In the genomic region with DNA sequence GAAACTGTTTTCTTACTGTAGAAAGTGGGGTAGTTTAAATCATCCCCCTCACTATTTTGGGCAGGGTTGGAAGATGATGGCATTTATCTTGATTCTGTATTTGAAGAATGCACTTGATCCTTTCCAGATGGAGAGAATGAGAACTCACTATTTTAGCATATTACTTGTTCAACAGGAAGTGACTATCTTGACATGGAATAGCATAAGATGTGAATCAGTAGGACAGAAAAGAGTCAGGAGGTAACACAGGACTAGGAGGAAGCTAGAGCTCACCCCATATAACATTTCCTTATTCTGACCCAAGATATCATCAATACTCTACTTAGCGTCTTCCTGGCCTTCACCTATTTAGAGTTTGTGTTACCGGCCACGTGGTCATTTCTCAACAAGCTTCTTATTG, we compare ENCODE assay signal across 29 cellular contexts.
DNase-seq lines count a peak whose midpoint lies in the region; ATAC-seq and TF ChIP-seq lines count a peak whose summit lies in the region.
"Had no signal": no experiment of that assay in that cellular context is flagged by ENCODE, and none has a peak within 500 bp of the region (broad histone marks: within the 10 kb centered on the region; RNA-seq: fewer than 3 reads in every experiment).

No MANE protein-coding gene starts in this region.

- no peak overlapping the region for H3K4me2 ChIP-seq in mammary epithelial cell (ENCODE audit: insufficient read depth, low read depth, low read length)

- no peak overlapping the region for H3K4me3 ChIP-seq in AG04449 (ENCODE audit: low read depth, low read length)
- no peak overlapping the region for H3K4me3 ChIP-seq in esophagus squamous epithelium
- H3K4me3 ChIP-seq in mammary epithelial cell (replicated peaks in 1 of 3; ENCODE audit: insufficient read depth in 1 of 3, low read depth in 2 of 3, low read length in 3 of 3): no peak overlapping the region
- H3K4me3 ChIP-seq: BLaER1 treated with 17β-estradiol and CSF1 and Interleukin-3, amounts not matched to agents 10 nM and 100 nM; breast epithelium; GM12878; left lung; stomach; tibial artery had no signal

- no TSS peak for BruUV-seq in mammary epithelial cell (replicated peaks; lab: Mats Ljungman, UMichigan)

- H3K4me1 ChIP-seq in esophagus squamous epithelium (no peaks in the 10 kb centered on the region), mammary epithelial cell (ENCODE audit: insufficient read depth, low read length) (no peaks in the 10 kb centered on the region)
- H3K4me1 ChIP-seq: breast epithelium, left lung, stomach had no signal

- DNase-seq in AG04449 (ENCODE audit: low read depth, low spot score) (peak; percentile 41), GM04504 (ENCODE audit: low read depth) (peak; percentile 60), fibroblast of peridontal ligament (ENCODE audit: extremely low read depth) (peak; percentile 62), UCSD-AML1 (lab: John Stamatoyannopoulos, UW; ENCODE audit: unreplicated experiment) (no peak), esophagus squamous epithelium (lab: John Stamatoyannopoulos, UW) (no peak), mammary epithelial cell (no peak)
- DNase-seq: 8988T; activated CD4-positive, alpha-beta T cell treated with anti-CD3 and anti-CD28 coated beads, Interleukin-2, amount 50 U/mL, for 4 hours; activated CD4-positive, CD25-positive, alpha-beta regulatory T cell; activated naive CD4-positive, alpha-beta T cell treated with Interleukin-2 at 50 U/mL for 16 hours; activated T-cell treated with anti-CD3 and anti-CD28 coated beads, Interleukin-2, amount 50 U/mL, for 72 hours; COR-L47; effector memory CD4-positive, alpha-beta T cell; hypothalamus; left lung; naive thymus-derived CD4-positive, alpha-beta T cell; NCI-H1092; NCI-H1694 treated with DMSO at 0.1 percent for 48 hours; NCI-H69; SIG-M5; small intestine; stimulated activated CD4-positive, alpha-beta T cell treated with anti-CD3 and anti-CD28 coated beads, Interleukin-1b, Interleukin-23, amount 100 ng/mL, for 48 hours; stomach; tibial artery had no signal

- intact Hi-C loops in esophagus squamous epithelium (cut with DNase I) (no loop called here), mammary epithelial cell (cut with micrococcal nuclease) (no loop called here)

- POLR2A ChIA-PET in AG04449 (lab: Yijun Ruan, JAX): no interaction called here

- H3K9me3 ChIP-seq in esophagus squamous epithelium: no peaks in the 10 kb centered on the region
- H3K9me3 ChIP-seq in mammary epithelial cell (replicated peaks; ENCODE audit: insufficient read depth, low read length): no peaks in the 10 kb centered on the region
- H3K9me3 ChIP-seq: BLaER1 treated with 17β-estradiol and CSF1 and Interleukin-3, amounts not matched to agents 10 nM and 100 nM; breast epithelium; left lung; stomach; tibial artery had no signal

- in situ Hi-C loops in mammary epithelial cell (cut with MboI; ENCODE audit: low sequenced_read_pairs in 2 of 2): no loop called here

- no peaks in the 10 kb centered on the region for H3K79me2 ChIP-seq in mammary epithelial cell (ENCODE audit: insufficient read depth, low read length)

- TF ChIP-seq POLR2A in esophagus squamous epithelium (IDR thresholded peaks at IDR 0.05): no peak

- ATAC-seq in SK-N-SH treated with all-trans-retinoic acid at 6 μM for 48 hours (peak; percentile 87), HG03108 (IDR thresholded peaks at IDR 0.05; ENCODE audit: unreplicated experiment) (no peak)
- ATAC-seq: activated T-cell treated with anti-CD3 and anti-CD28 coated beads, Interleukin-2, amount 50 U/mL, for 72 hours; GM12878; left lung; naive thymus-derived CD4-positive, alpha-beta T cell had no signal

- H3K27ac ChIP-seq in esophagus squamous epithelium: no peak overlapping the region
- H3K27ac ChIP-seq in mammary epithelial cell (ENCODE audit: insufficient read depth, low read depth, low read length): no peak overlapping the region
- H3K27ac ChIP-seq: breast epithelium, left lung, stomach, tibial artery had no signal

- dilution Hi-C loops in mammary epithelial cell (cut with HindIII; ENCODE audit: low sequenced_read_pairs): no loop called here

- no peaks in the 10 kb centered on the region for H3K27me3 ChIP-seq in esophagus squamous epithelium
- no peaks in the 10 kb centered on the region for H3K27me3 ChIP-seq in mammary epithelial cell (ENCODE audit: insufficient read depth, low read length)
- H3K27me3 ChIP-seq: BLaER1 treated with 17β-estradiol and CSF1 and Interleukin-3, amounts not matched to agents 10 nM and 100 nM; breast epithelium; left lung; stomach; tibial artery had no signal

- no peak overlapping the region for H3K9ac ChIP-seq in mammary epithelial cell (ENCODE audit: insufficient read depth, low read length)
- H3K9ac ChIP-seq: BLaER1 treated with 17β-estradiol and CSF1 and Interleukin-3, amounts not matched to agents 10 nM and 100 nM had no signal

- no peaks in the 10 kb centered on the region for H3K36me3 ChIP-seq in esophagus squamous epithelium
- no peaks in the 10 kb centered on the region for H3K36me3 ChIP-seq in mammary epithelial cell (ENCODE audit: insufficient read depth, low read length)
- H3K36me3 ChIP-seq: BLaER1 treated with 17β-estradiol and CSF1 and Interleukin-3, amounts not matched to agents 10 nM and 100 nM; breast epithelium; left lung; stomach; tibial artery had no signal

- TF ChIP-seq CTCF in AG04449 (IDR thresholded peaks at IDR 0.05; ENCODE audit: insufficient read depth, low read length, missing control alignments): no peak
- TF ChIP-seq CTCF in esophagus squamous epithelium (IDR thresholded peaks at IDR 0.05): no peak
- TF ChIP-seq CTCF in mammary epithelial cell (conservative IDR thresholded peaks at IDR 0.05 in 1 of 2, IDR thresholded peaks at IDR 0.05 in 1 of 2; ENCODE audit: extremely low read depth in 1 of 2, insufficient read depth in 1 of 2, low read depth in 1 of 2, low read length in 2 of 2): no peak

- H2AFZ ChIP-seq in mammary epithelial cell (ENCODE audit: low read depth, low read length): no peak overlapping the region

- WGBS in esophagus squamous epithelium, 2 donors: 83 to 93% methylated on average over 3 of the region's 3 CpGs
- WGBS in mammary epithelial cell (ENCODE audit: low coverage, missing lambda C conversion rate): 90% methylated on average over 3 of the region's 3 CpGs

- CTCF ChIA-PET in AG04449 (lab: Yijun Ruan, JAX): interaction anchor here (0.8 to 2.1 kb wide), 4 partner anchors 22 to 64 kb away, joined by 3 to 6 read pairs (median 4); no protein-coding TSS in a partner anchor
- CTCF ChIA-PET in mammary epithelial cell (lab: Charles Lee; ENCODE audit: low non-redundant PET): no interaction called here

- no peaks in the 10 kb centered on the region for H4K20me1 ChIP-seq in mammary epithelial cell (ENCODE audit: insufficient read depth, low read length)
- H4K20me1 ChIP-seq: BLaER1 treated with 17β-estradiol and CSF1 and Interleukin-3, amounts not matched to agents 10 nM and 100 nM had no signal

TF ChIP-seq in SK-N-SH treated with all-trans-retinoic acid at 6 μM for 48 hours, 23 proteins besides CTCF, POLR2A, EP300 and RAD21 (continues in another document):
- no peak for TF ChIP-seq TOX (CRISPR knock-in tag; IDR thresholded peaks at IDR 0.05; ENCODE audit: borderline replicate concordance)
- TF ChIP-seq, protein P1, sequence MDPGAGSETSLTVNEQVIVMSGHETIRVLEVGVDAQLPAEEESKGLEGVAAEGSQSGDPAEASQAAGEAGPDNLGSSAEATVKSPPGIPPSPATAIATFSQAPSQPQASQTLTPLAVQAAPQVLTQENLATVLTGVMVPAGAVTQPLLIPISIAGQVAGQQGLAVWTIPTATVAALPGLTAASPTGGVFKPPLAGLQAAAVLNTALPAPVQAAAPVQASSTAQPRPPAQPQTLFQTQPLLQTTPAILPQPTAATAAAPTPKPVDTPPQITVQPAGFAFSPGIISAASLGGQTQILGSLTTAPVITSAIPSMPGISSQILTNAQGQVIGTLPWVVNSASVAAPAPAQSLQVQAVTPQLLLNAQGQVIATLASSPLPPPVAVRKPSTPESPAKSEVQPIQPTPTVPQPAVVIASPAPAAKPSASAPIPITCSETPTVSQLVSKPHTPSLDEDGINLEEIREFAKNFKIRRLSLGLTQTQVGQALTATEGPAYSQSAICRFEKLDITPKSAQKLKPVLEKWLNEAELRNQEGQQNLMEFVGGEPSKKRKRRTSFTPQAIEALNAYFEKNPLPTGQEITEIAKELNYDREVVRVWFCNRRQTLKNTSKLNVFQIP (CRISPR knock-in tag; IDR thresholded peaks at IDR 0.05; ENCODE audit: borderline replicate concordance, low read depth): no peak
- TF ChIP-seq TCF4 (CRISPR knock-in tag; IDR thresholded peaks at IDR 0.05; ENCODE audit: borderline replicate concordance): no peak
- TF ChIP-seq, protein P2, sequence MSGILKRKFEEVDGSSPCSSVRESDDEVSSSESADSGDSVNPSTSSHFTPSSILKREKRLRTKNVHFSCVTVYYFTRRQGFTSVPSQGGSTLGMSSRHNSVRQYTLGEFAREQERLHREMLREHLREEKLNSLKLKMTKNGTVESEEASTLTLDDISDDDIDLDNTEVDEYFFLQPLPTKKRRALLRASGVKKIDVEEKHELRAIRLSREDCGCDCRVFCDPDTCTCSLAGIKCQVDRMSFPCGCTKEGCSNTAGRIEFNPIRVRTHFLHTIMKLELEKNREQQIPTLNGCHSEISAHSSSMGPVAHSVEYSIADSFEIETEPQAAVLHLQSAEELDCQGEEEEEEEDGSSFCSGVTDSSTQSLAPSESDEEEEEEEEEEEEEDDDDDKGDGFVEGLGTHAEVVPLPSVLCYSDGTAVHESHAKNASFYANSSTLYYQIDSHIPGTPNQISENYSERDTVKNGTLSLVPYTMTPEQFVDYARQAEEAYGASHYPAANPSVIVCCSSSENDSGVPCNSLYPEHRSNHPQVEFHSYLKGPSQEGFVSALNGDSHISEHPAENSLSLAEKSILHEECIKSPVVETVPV (CRISPR knock-in tag; IDR thresholded peaks at IDR 0.05): no peak

Comparison
In these comparisons a context has a peak if more than half of its experiments do, and no peak if none do; other contexts are left out.
1. DNase-seq: peak in AG04449 (single experiment), GM04504 (single experiment) and fibroblast of peridontal ligament (single experiment); none in UCSD-AML1 (single experiment), esophagus squamous epithelium (single experiment) and mammary epithelial cell (single experiment).